ENCODE assay signal across 18 cellular contexts in the genomic region with DNA sequence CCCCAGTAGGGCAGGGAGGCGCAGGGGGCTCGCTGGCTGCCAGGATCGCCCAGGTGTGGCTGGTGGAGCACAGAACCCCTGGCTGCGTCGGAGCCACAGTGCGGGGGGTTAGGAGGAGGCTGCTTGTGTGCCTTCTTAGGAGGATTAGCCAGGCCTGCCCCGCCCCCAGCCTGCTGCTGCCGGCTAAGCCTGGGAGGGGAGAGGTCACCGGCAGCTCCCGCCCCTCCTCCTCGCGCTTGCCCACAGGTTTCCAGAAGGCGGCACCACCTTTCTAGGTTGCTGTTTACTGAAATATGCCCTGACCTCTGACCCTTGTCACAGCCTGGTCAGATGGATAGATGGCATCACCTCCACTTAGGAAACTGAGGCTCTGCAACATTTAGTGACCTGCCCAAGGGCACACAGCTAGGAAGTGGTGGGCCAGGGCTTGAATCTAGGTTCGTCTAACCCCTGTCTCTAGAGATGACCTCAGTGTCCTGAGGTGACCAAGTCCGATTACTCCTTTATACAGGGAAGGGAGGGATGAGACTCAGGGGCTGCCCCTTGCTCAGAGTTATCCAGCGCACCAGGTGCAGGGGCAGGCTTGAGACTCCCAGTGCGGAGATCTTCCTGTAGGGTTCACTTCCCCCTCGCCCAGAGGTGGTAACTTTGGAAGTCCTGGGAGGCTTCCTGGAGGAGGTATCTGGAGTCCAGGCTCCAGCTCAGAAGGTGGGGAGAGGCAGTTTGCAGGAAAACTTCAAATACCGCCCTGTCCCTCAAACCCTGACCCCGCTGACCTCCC. TPM values are rescaled to one million over a fixed set of nuclear protein-coding genes. Genes with fewer than 3 reads are reported as not detected.
DNase-seq lines count a peak whose midpoint lies in the region; ATAC-seq and TF ChIP-seq lines count a peak whose summit lies in the region.
"Had no signal": no experiment of that assay in that cellular context is flagged by ENCODE, and none has a peak within 500 bp of the region (broad histone marks: within the 10 kb centered on the region; RNA-seq: fewer than 3 reads in every experiment).

No MANE protein-coding gene starts in this region.

- no peak overlapping the region for H4K8ac ChIP-seq in H9 (replicated peaks; ENCODE audit: insufficient read length, low read depth, low read length)
- H4K8ac ChIP-seq in neuronal stem cell (ENCODE audit: low read depth, low read length) = no peak overlapping the region

- H3K4ac ChIP-seq in H9 (ENCODE audit: low read depth, low read length) (no peak overlapping the region), neuronal stem cell (ENCODE audit: low read length) (no peak overlapping the region)

- H3K9ac ChIP-seq in H9 (ENCODE audit: extremely low read depth, insufficient read length, low read length) = no peak overlapping the region
- H3K9ac ChIP-seq in neuronal stem cell (ENCODE audit: low read depth, low read length, poor library complexity) = no peak overlapping the region

- no CpG with 5 or more reads among the region's 20 CpGs for WGBS in H9 (ENCODE audit: extremely low coverage, insufficient read length, low lambda C conversion rate)
- no CpG with 5 or more reads among the region's 20 CpGs for WGBS in neuronal stem cell (ENCODE audit: extremely low coverage in 2 of 2, insufficient read length in 2 of 2, insufficient replicate concordance in 1 of 2), 2 donors

- no peak for ATAC-seq in HG03469 (IDR thresholded peaks at IDR 0.05; ENCODE audit: unreplicated experiment)
- ATAC-seq: activated CD8-positive, alpha-beta T cell treated with anti-CD3 and anti-CD28 coated beads for 36 hours; Panc1 had no signal

- no peak overlapping the region for H2BK12ac ChIP-seq in H9 (ENCODE audit: insufficient read length, low read depth, low read length)
- no peak overlapping the region for H2BK12ac ChIP-seq in neuronal stem cell (ENCODE audit: low read length)

- peaks cover 69 to 74% of the 10 kb centered on the region in 2 experiments for H3K4me1 Mint-ChIP-seq in H9
- H3K4me1 Mint-ChIP-seq: activated naive CD4-positive, alpha-beta T cell treated with anti-CD3 and anti-CD28 coated beads, Interleukin-2, amount 50 U/mL, for 24 hours had no signal

- H3K36me3 ChIP-seq in WERI-Rb-1 = peaks cover 75% of the 10 kb centered on the region
- H3K36me3 ChIP-seq in neuronal stem cell (replicated peaks in 1 of 2; ENCODE audit: control insufficient read depth in 2 of 2, insufficient read depth in 2 of 2, low read length in 2 of 2) = no peaks in the 10 kb centered on the region
- H3K36me3 ChIP-seq in osteoblast (ENCODE audit: insufficient read depth, low read length) = no peaks in the 10 kb centered on the region
- H3K36me3 ChIP-seq: sigmoid colon, transverse colon had no signal

- no peak overlapping the region for H2AK5ac ChIP-seq in H9 (ENCODE audit: insufficient read length, low read length)
- peak overlapping the region; percentile 13 for H2AK5ac ChIP-seq in neuronal stem cell (ENCODE audit: low read depth, low read length)

- H3K27me3 ChIP-seq in H9 (ENCODE audit: insufficient read depth, low read length) (peaks cover 2% of the 10 kb centered on the region; the same call in 1 of the 2 replicates), WERI-Rb-1 (ENCODE audit: insufficient read depth, low read depth, severe bottlenecking) (no peaks in the 10 kb centered on the region), neuronal stem cell (ENCODE audit: control insufficient read depth in 3 of 3, insufficient read depth in 3 of 3, low read depth in 1 of 3, low read length in 3 of 3) (no peaks in the 10 kb centered on the region), osteoblast (ENCODE audit: insufficient read depth, low read length) (peaks cover 6% of the 10 kb centered on the region)
- H3K27me3 ChIP-seq: sigmoid colon, transverse colon had no signal

- no peaks in the 10 kb centered on the region for H3K79me2 ChIP-seq in H9 (ENCODE audit: insufficient read depth, low read length)
- H3K79me2 ChIP-seq in osteoblast (ENCODE audit: insufficient read depth, low read length) = no peaks in the 10 kb centered on the region

- H3K4me1 ChIP-seq in H9 (ENCODE audit: insufficient read depth, low read length) (peaks cover 17% of the 10 kb centered on the region; the same call in 1 of the 2 replicates), neuronal stem cell (ENCODE audit: control insufficient read depth in 2 of 2, insufficient read depth in 1 of 2, low read depth in 1 of 2, low read length in 2 of 2) (peaks cover 39% of the 10 kb centered on the region in 2 donors), osteoblast (ENCODE audit: insufficient read depth, low read length) (no peaks in the 10 kb centered on the region)
- H3K4me1 ChIP-seq: sigmoid colon, transverse colon had no signal

- H3K4me3 ChIP-seq in WERI-Rb-1 (ENCODE audit: low read depth, low read length) (no peak overlapping the region), neuronal stem cell (ENCODE audit: low read length in 2 of 2) (no peak overlapping the region), osteoblast (ENCODE audit: insufficient read depth, low read length) (no peak overlapping the region)
- H3K4me3 ChIP-seq: sigmoid colon, transverse colon had no signal

- no peak overlapping the region for H3T11ph ChIP-seq in H9 (ENCODE audit: low read length)

- H2AFZ ChIP-seq in H9 (ENCODE audit: low read length) = no peak overlapping the region
- H2AFZ ChIP-seq in neuronal stem cell (ENCODE audit: low read length) = peak overlapping the region; percentile 88
- H2AFZ ChIP-seq in osteoblast (ENCODE audit: low read length) = no peak overlapping the region

- H4K5ac ChIP-seq in H9 (ENCODE audit: insufficient read length, low read depth, low read length) = no peak overlapping the region

- no peak overlapping the region for H3K18ac ChIP-seq in H9 (ENCODE audit: insufficient read length, low read depth, low read length)
- peak overlapping the region; percentile 69 for H3K18ac ChIP-seq in neuronal stem cell (ENCODE audit: low read length)

- H3K9me3 ChIP-seq in H9 (ENCODE audit: control insufficient read depth, low read depth, low read length) (no peaks in the 10 kb centered on the region), WERI-Rb-1 (ENCODE audit: severe bottlenecking) (no peaks in the 10 kb centered on the region), neuronal stem cell (replicated peaks in 1 of 2; ENCODE audit: control insufficient read depth in 2 of 2, insufficient read depth in 1 of 2, low read depth in 1 of 2, low read length in 2 of 2) (no peaks in the 10 kb centered on the region), osteoblast (ENCODE audit: low read depth, low read length) (no peaks in the 10 kb centered on the region)
- H3K9me3 ChIP-seq: sigmoid colon, transverse colon had no signal

- H3K56ac ChIP-seq in H9 (ENCODE audit: insufficient read length, low read depth, low read length) = no peak overlapping the region

- no peak overlapping the region for H3K4me3 Mint-ChIP-seq in H9
- H3K4me3 Mint-ChIP-seq: activated CD8-positive, alpha-beta T cell treated with anti-CD3 and anti-CD28 coated beads for 36 hours; activated naive CD4-positive, alpha-beta T cell treated with anti-CD3 and anti-CD28 coated beads, Interleukin-2, amount 50 U/mL, for 24 hours; activated T-cell treated with anti-CD3 and anti-CD28 coated beads, Interleukin-2, amount 50 U/mL, for 24 hours; stimulated activated naive CD8-positive, alpha-beta T cell treated with anti-CD3 and anti-CD28 coated beads, Interleukin-15, Interleukin-2, amounts not matched to agents 100 ng/mL and 50 ng/mL, for 24 hours had no signal

- H2BK5ac ChIP-seq in H9 (ENCODE audit: insufficient read length, low read length) = no peak overlapping the region
- H2BK5ac ChIP-seq in neuronal stem cell (ENCODE audit: low read length) = no peak overlapping the region

- H3K27ac Mint-ChIP-seq in H9 = peak overlapping the region in 1 of 3 experiments; percentile 87; a peak in 3 of 7 replicates
- H3K27ac Mint-ChIP-seq: activated CD8-positive, alpha-beta T cell treated with anti-CD3 and anti-CD28 coated beads for 36 hours; activated naive CD4-positive, alpha-beta T cell treated with anti-CD3 and anti-CD28 coated beads, Interleukin-2, amount 50 U/mL, for 24 hours; activated T-cell treated with anti-CD3 and anti-CD28 coated beads, Interleukin-2, amount 50 U/mL, for 24 hours; stimulated activated naive CD8-positive, alpha-beta T cell treated with anti-CD3 and anti-CD28 coated beads, Interleukin-15, Interleukin-2, amounts not matched to agents 100 ng/mL and 50 ng/mL, for 24 hours had no signal

- H2BK20ac ChIP-seq in H9 (ENCODE audit: low read depth, low read length, poor library complexity, severe bottlenecking) = no peak overlapping the region

- H2BK120ac ChIP-seq in H9 (ENCODE audit: low read depth, low read length, poor library complexity, severe bottlenecking) (no peak overlapping the region), neuronal stem cell (ENCODE audit: low read depth, low read length) (no peak overlapping the region)

- peaks cover 0 to 2% of the 10 kb centered on the region in 2 experiments; a peak in 1 of 5 replicates for H3K9me3 Mint-ChIP-seq in H9
- H3K9me3 Mint-ChIP-seq: activated CD8-positive, alpha-beta T cell treated with anti-CD3 and anti-CD28 coated beads for 36 hours; activated naive CD4-positive, alpha-beta T cell treated with anti-CD3 and anti-CD28 coated beads, Interleukin-2, amount 50 U/mL, for 24 hours; activated T-cell treated with anti-CD3 and anti-CD28 coated beads, Interleukin-2, amount 50 U/mL, for 24 hours; stimulated activated naive CD8-positive, alpha-beta T cell treated with anti-CD3 and anti-CD28 coated beads, Interleukin-15, Interleukin-2, amounts not matched to agents 100 ng/mL and 50 ng/mL, for 24 hours had no signal

- H4K20me1 ChIP-seq in H9 (ENCODE audit: control insufficient read depth, insufficient read depth, insufficient read length) (no peaks in the 10 kb centered on the region), osteoblast (ENCODE audit: insufficient read depth, low read length) (no peaks in the 10 kb centered on the region)

- H2BK15ac ChIP-seq in H9 (ENCODE audit: low read depth, low read length) = no peak overlapping the region
- peak overlapping the region; percentile 87 for H2BK15ac ChIP-seq in neuronal stem cell (ENCODE audit: low read length)

- H3K27me3 Mint-ChIP-seq in H9 (ENCODE audit: low read depth) = no peaks in the 10 kb centered on the region; the same call in none of the 2 replicates
- H3K27me3 Mint-ChIP-seq: activated CD8-positive, alpha-beta T cell treated with anti-CD3 and anti-CD28 coated beads for 36 hours; activated naive CD4-positive, alpha-beta T cell treated with anti-CD3 and anti-CD28 coated beads, Interleukin-2, amount 50 U/mL, for 24 hours; activated T-cell treated with anti-CD3 and anti-CD28 coated beads, Interleukin-2, amount 50 U/mL, for 24 hours; stimulated activated naive CD8-positive, alpha-beta T cell treated with anti-CD3 and anti-CD28 coated beads, Interleukin-15, Interleukin-2, amounts not matched to agents 100 ng/mL and 50 ng/mL, for 24 hours had no signal

- H3K23ac ChIP-seq in H9 (ENCODE audit: insufficient read length, low read depth, low read length) (no peak overlapping the region), neuronal stem cell (ENCODE audit: low read depth, low read length, poor library complexity) (no peak overlapping the region)

- H4K91ac ChIP-seq in H9 (ENCODE audit: insufficient read length, low read depth, low read length) (no peak overlapping the region), neuronal stem cell (ENCODE audit: low read depth, low read length, poor library complexity) (no peak overlapping the region)

- no peaks in the 10 kb centered on the region for H3K23me2 ChIP-seq in H9 (ENCODE audit: insufficient read length, low read depth, low read length, poor library complexity, severe bottlenecking)

- no peak overlapping the region for H3K27ac ChIP-seq in H9 (ENCODE audit: insufficient read length, low read depth, low read length)
- H3K27ac ChIP-seq in WERI-Rb-1 = peak overlapping the region; percentile 87
- H3K27ac ChIP-seq in neuronal stem cell (replicated peaks; ENCODE audit: low read length) = no peak overlapping the region
- H3K27ac ChIP-seq in osteoblast (ENCODE audit: low read depth, low read length) = no peak overlapping the region
- H3K27ac ChIP-seq: sigmoid colon, transverse colon had no signal

- H3K79me1 ChIP-seq in H9 (ENCODE audit: insufficient read depth, low read depth, low read length, poor library complexity, severe bottlenecking) = no peaks in the 10 kb centered on the region
- H3K79me1 ChIP-seq in neuronal stem cell (ENCODE audit: low read depth, low read length) = no peaks in the 10 kb centered on the region

- peaks cover 0 to 3% (median 0%) of the 10 kb centered on the region in 3 experiments; a peak in 2 of 7 replicates for H3K36me3 Mint-ChIP-seq in H9 (ENCODE audit: insufficient read depth in 1 of 3, low read depth in 3 of 3)
- H3K36me3 Mint-ChIP-seq: activated naive CD4-positive, alpha-beta T cell treated with anti-CD3 and anti-CD28 coated beads, Interleukin-2, amount 50 U/mL, for 24 hours had no signal

- peak; percentile 92 for DNase-seq in H9
- peak; percentile 97 for DNase-seq in WERI-Rb-1
- DNase-seq in iPS-NIHi7 (ENCODE audit: extremely low spot score) = peak; percentile 95
- DNase-seq in neuronal stem cell (ENCODE audit: low spot score) = peak; percentile 67
- DNase-seq in NCI-H526 treated with DMSO at 0.1 percent for 48 hours (lab: John Stamatoyannopoulos, UW) = no peak
- DNase-seq in NCI-H187 (lab: John Stamatoyannopoulos, UW) = no peak
- DNase-seq in osteoblast (ENCODE audit: insufficient read length, low spot score, missing footprints) = no peak
- DNase-seq: activated CD8-positive, alpha-beta T cell treated with anti-CD3 and anti-CD28 coated beads for 36 hours; activated T-cell treated with anti-CD3 and anti-CD28 coated beads, Interleukin-2, amount 50 U/mL, for 24 hours; hippocampal formation; NCI-H1105 treated with DMSO at 0.1 percent for 48 hours; NCI-H774; sigmoid colon; transverse colon had no signal

- no peak overlapping the region for H3K14ac ChIP-seq in H9 (ENCODE audit: insufficient read depth, low read length)
- no peak overlapping the region for H3K14ac ChIP-seq in neuronal stem cell (ENCODE audit: low read length)

- H3K4me2 ChIP-seq in H9 (ENCODE audit: insufficient read depth, insufficient read length, low read length) (no peak overlapping the region), neuronal stem cell (ENCODE audit: insufficient read depth, low read length, poor library complexity, severe bottlenecking) (peak overlapping the region; percentile 39), osteoblast (ENCODE audit: insufficient read depth, low read length) (no peak overlapping the region)

- no peak for TF ChIP-seq CTCF in H9 (conservative IDR thresholded peaks at IDR 0.05)
- TF ChIP-seq CTCF in WERI-Rb-1 (IDR thresholded peaks at IDR 0.05; ENCODE audit: low read depth, low read length) = 0 out of 2 replicates have a peak, but pooled peaks have one; percentile 20
- TF ChIP-seq CTCF in osteoblast (IDR thresholded peaks at IDR 0.05; ENCODE audit: extremely low read depth, low read depth, low read length) = no peak

RNA-seq across cellular contexts. Expression of gene MYO7A, which starts 44.0 kb away (rescaled TPM):
- total RNA-seq in H9 (2021) = 1.6 and 2.2 TPM in 2 replicates
- polyA plus RNA-seq in neuronal stem cell (2013, experiment 1 of 2) = 0.71 TPM
- polyA plus RNA-seq in neuronal stem cell (2013, experiment 2 of 2) = 0.60 TPM
- under 0.01 TPM in 2 replicates for total RNA-seq in osteoblast

Comparison
In these comparisons a context has a peak if more than half of its experiments do, and no peak if none do; other contexts are left out.
1. DNase-seq: peak in H9 (single experiment), WERI-Rb-1 (single experiment), iPS-NIHi7 (single experiment) and neuronal stem cell (single experiment); none in NCI-H526 treated with DMSO at 0.1 percent for 48 hours (single experiment), NCI-H187 (0 of 2) and osteoblast (single experiment).